1 cellular context compared by ENCODE assay signal in the genomic region with DNA sequence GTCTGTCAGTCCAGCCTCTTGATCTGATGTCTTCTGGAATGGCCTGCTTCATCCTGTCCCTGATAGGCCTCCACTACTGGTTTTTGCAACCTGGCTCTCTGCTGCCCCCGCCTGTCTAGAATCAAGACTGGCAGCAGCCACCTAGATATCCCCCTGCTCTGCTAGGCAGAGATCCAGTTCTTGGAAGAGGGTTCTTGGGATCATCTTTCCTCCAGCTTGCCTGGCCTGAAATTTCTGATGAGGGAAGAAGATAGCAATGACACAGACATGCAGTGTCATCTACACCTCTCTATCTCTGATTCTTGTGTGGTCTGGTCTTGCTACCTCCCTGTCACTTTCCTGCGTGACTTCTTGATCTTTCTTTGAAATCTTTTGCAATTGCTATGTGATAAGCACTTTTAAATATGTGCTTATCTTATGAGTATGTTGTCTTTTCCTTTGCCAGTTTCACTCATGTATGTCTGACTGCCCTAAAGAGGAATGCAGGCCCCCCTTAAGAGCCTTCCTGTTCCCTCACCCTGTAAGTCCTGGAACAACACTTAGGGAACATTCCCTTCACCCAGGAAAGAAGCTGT.
TF ChIP-seq lines count a peak whose summit lies in the region.

No MANE protein-coding gene starts in this region.

TF ChIP-seq in HepG2, 621 proteins besides CTCF, POLR2A, EP300 and RAD21 (continued from another document):
- TF ChIP-seq ETS1 (CRISPR knock-in tag; IDR thresholded peaks at IDR 0.05) (no peak), ZNF792 (CRISPR knock-in tag; IDR thresholded peaks at IDR 0.05) (0 out of 2 replicates have a peak, but pooled peaks have one; percentile 22), ZMAT3 (CRISPR knock-in tag; conservative IDR thresholded peaks at IDR 0.05) (no peak), PHF5A (CRISPR knock-in tag; IDR thresholded peaks at IDR 0.05; ENCODE audit: low read depth, unreplicated experiment) (peak; percentile 57), ZNF547 (CRISPR knock-in tag; IDR thresholded peaks at IDR 0.05) (no peak), SSRP1 (CRISPR knock-in tag; IDR thresholded peaks at IDR 0.05) (0 out of 2 replicates have a peak, but pooled peaks have one; percentile 59)
